2 cellular contexts compared by ENCODE assay signal in genomic region chr11:61947486-61948210, GRCh38.
A peak's percentile ranks its signal among the peaks of the same experiment; 100 is the strongest.
TF ChIP-seq lines count a peak whose summit lies in the region.

No MANE protein-coding gene starts in this region.

TF ChIP-seq in IMR-90, 13 proteins besides CTCF, POLR2A, EP300 and RAD21:
- TF ChIP-seq MXI1 (IDR thresholded peaks at IDR 0.05; ENCODE audit: borderline replicate concordance, low read depth, low read length): no peak
- 0 out of 2 replicates have a peak, but pooled peaks have one; percentile 25 for TF ChIP-seq MAZ (IDR thresholded peaks at IDR 0.05; ENCODE audit: borderline replicate concordance, low read depth, low read length)
- peak; percentile 96 for TF ChIP-seq SMC3 (IDR thresholded peaks at IDR 0.05; ENCODE audit: low read depth, low read length)
- TF ChIP-seq NFE2L2 (IDR thresholded peaks at IDR 0.05; ENCODE audit: low read depth, low read length): no peak

TF ChIP-seq in H1, 55 proteins besides CTCF, POLR2A, EP300 and RAD21:
- TF ChIP-seq CHD7 (IDR thresholded peaks at IDR 0.05; ENCODE audit: insufficient replicate concordance, low read length) (no peak), TBP (IDR thresholded peaks at IDR 0.05; ENCODE audit: low read depth, low read length) (0 out of 2 replicates have a peak, but pooled peaks have one; percentile 34), KDM4A (IDR thresholded peaks at IDR 0.05; ENCODE audit: low read depth, low read length, severe bottlenecking) (no peak), ZNF274 (IDR thresholded peaks at IDR 0.05; ENCODE audit: borderline replicate concordance, extremely low read depth, low read length) (no peak), YY1 (IDR thresholded peaks at IDR 0.05; ENCODE audit: low read depth, low read length) (peak; percentile 60; the same call in 1 of the 2 replicates), GTF2F1 (IDR thresholded peaks at IDR 0.05; ENCODE audit: borderline replicate concordance, low read depth, low read length) (0 out of 2 replicates have a peak, but pooled peaks have one; percentile 13), CEBPB (IDR thresholded peaks at IDR 0.05; ENCODE audit: low read depth, low read length) (no peak), MAX (IDR thresholded peaks at IDR 0.05) (no peak), RXRA (IDR thresholded peaks at IDR 0.05; ENCODE audit: insufficient read depth, low read depth, low read length) (no peak), POLR2AphosphoS5 (IDR thresholded peaks at IDR 0.05; ENCODE audit: low read depth, low read length) (no peak), MAFK (IDR thresholded peaks at IDR 0.05; ENCODE audit: low read depth, low read length) (no peak), HDAC6 (IDR thresholded peaks at IDR 0.05; ENCODE audit: low read depth, low read length) (no peak)
